In the genomic region with DNA sequence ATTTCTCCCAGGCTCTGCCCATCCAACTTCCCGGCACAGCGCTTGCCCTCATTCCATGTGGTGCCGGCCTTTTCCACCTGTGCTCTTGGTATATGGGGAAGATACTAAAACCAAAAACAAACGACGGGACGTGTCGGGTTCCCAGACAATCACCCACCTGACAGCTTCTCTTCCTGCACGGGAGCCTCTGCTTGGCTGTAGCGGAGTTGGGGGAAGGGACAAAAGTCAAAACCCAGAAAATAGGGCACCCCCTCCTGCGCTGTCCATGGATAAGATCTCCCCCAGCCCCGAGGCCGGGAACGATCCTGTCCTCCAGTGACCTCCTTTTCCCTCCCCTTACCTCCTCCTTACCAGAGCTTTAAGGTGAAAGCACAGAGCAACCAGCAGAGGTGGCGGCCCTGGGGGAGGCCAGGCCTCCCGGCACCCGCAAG, we compare ENCODE assay signal across 1 cellular context.
TF ChIP-seq lines count a peak whose summit lies in the region.

No MANE protein-coding gene starts in this region.

TF ChIP-seq in H1, 55 proteins besides CTCF, POLR2A, EP300 and RAD21:
- TF ChIP-seq KDM1A (IDR thresholded peaks at IDR 0.05; ENCODE audit: borderline replicate concordance, low read length) (no peak), SIN3A (conservative IDR thresholded peaks at IDR 0.05 in 1 of 2, IDR thresholded peaks at IDR 0.05 in 1 of 2; ENCODE audit: low read depth in 1 of 2, low read length in 2 of 2) (0 out of 4 replicates have a peak, but pooled peaks of 1 of the 2 experiments have one; percentile 57), SAP30 (IDR thresholded peaks at IDR 0.05; ENCODE audit: insufficient read depth, insufficient replicate concordance, low read length) (peak; percentile 52)
TF ChIP-seq in H1: peak in this region for 2.
